ENCODE assay signal across 24 cellular contexts in genomic region chr4:9964884-9965283, GRCh38.
"Had no signal": no experiment of that assay in that cellular context is flagged by ENCODE, and none has a peak within 500 bp of the region (broad histone marks: within the 10 kb centered on the region; RNA-seq: fewer than 3 reads in every experiment).

No MANE protein-coding gene starts in this region.

- H3K4me1 Mint-ChIP-seq: activated T-helper 17 cell treated with anti-CD3 and anti-CD28 coated beads, Interleukin-2, amount 50 U/mL, for 72 hours had no signal

- DNase-seq: activated CD4-positive, alpha-beta T cell treated with anti-CD3 and anti-CD28 coated beads, Interleukin-2, amount 10 ng/mL, durations not matched to agents 24 days and 14 days; activated CD8-positive, alpha-beta T cell treated with anti-CD3 and anti-CD28 coated beads for 36 hours; activated naive CD4-positive, alpha-beta T cell treated with Interleukin-2 at 50 U/mL for 16 hours; activated T-cell treated with anti-CD3 and anti-CD28 coated beads, Interleukin-2, amount 50 U/mL, for 1 hour; body of pancreas; caudate nucleus; erythroblast; heart right ventricle; kidney glomerular epithelial cell; left ventricle myocardium superior; mesenchymal stem cell; mucosa of descending colon; naive B cell; stimulated activated CD4-positive, alpha-beta T cell treated with anti-CD3 and anti-CD28 coated beads, Interleukin-12 subunit alpha, Interleukin-12 subunit beta, amount 100 ng/mL, for 4 hours; stimulated activated CD4-positive, alpha-beta T cell treated with anti-CD3 and anti-CD28 coated beads, Interleukin-1b, Interleukin-23, amount 100 ng/mL, for 48 hours; stimulated activated naive CD8-positive, alpha-beta T cell treated with anti-CD3 and anti-CD28 coated beads, Interleukin-15, Interleukin-2, amounts not matched to agents 100 U/mL and 50 U/mL, for 24 hours; substantia nigra; T1000; transverse colon had no signal

- H3K27ac Mint-ChIP-seq: activated CD4-positive, alpha-beta T cell treated with anti-CD3 and anti-CD28 coated beads, Interleukin-2, amount 10 ng/mL, durations not matched to agents 24 days and 14 days; activated CD8-positive, alpha-beta T cell treated with anti-CD3 and anti-CD28 coated beads for 36 hours; activated T-helper 17 cell treated with anti-CD3 and anti-CD28 coated beads, Interleukin-2, amount 50 U/mL, for 72 hours; naive B cell; progenitor cell of endocrine pancreas had no signal

- H3K4me3 Mint-ChIP-seq: activated CD4-positive, alpha-beta T cell treated with anti-CD3 and anti-CD28 coated beads, Interleukin-2, amount 10 ng/mL, durations not matched to agents 24 days and 14 days; activated CD8-positive, alpha-beta T cell treated with anti-CD3 and anti-CD28 coated beads for 36 hours; activated T-helper 17 cell treated with anti-CD3 and anti-CD28 coated beads, Interleukin-2, amount 50 U/mL, for 72 hours; naive B cell; neural crest cell had no signal

- H3K36me3 Mint-ChIP-seq: naive B cell had no signal

- H3K4me3 ChIP-seq: body of pancreas, heart right ventricle, mucosa of descending colon, right atrium auricular region, transverse colon, vagina had no signal

- H3K27me3 Mint-ChIP-seq: activated CD8-positive, alpha-beta T cell treated with anti-CD3 and anti-CD28 coated beads for 36 hours; progenitor cell of endocrine pancreas had no signal
